8 cellular contexts compared by ENCODE assay signal in the genomic region with DNA sequence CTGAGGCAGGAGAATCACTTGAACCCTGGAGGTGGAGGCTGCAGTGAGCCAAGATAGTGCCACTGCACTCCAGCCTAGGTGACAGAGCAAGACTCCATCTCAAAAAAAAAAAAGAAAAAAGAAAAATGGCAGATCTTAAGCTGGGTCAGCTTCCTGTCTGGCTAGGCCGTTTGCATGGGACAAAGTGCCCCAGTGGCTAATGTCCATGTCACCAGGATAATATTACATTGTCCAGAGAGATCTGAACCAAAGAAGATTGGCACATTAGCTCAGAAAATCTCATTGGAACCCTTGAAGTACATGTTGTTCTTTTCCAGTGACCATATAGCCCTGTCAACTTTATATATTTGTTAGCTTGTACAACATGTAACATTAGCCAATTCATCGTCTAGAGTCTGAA.
"Had no signal": no experiment of that assay in that cellular context is flagged by ENCODE, and none has a peak within 500 bp of the region (broad histone marks: within the 10 kb centered on the region; RNA-seq: fewer than 3 reads in every experiment).

No MANE protein-coding gene starts in this region.

- H3K9ac ChIP-seq: GM23248 had no signal

- H3K36me3 ChIP-seq: HAP-1 had no signal

- H3K27ac ChIP-seq: GM23248 had no signal

- DNase-seq: GM23248, GOT3, H7, H9, HCEC 1CT, HFFc6 had no signal

- H3K4me3 ChIP-seq: GM23248, GM23338, HAP-1 had no signal

- H3K9me3 ChIP-seq: HAP-1 had no signal

- H3K4me1 ChIP-seq: HAP-1 had no signal
